ENCODE assay signal across 7 cellular contexts in genomic region chr7:140231779-140232491, GRCh38. TPM values are rescaled to one million over a fixed set of nuclear protein-coding genes. Genes with fewer than 3 reads are reported as not detected.
A peak's percentile ranks its signal among the peaks of the same experiment; 100 is the strongest.
DNase-seq lines count a peak whose midpoint lies in the region; ATAC-seq and FAIRE-seq lines count a peak whose summit lies in the region.

No MANE protein-coding gene starts in this region.

- H3K9me3 Mint-ChIP-seq in activated CD4-positive, alpha-beta T cell treated with anti-CD3 and anti-CD28 coated beads, Interleukin-2, amount 10 ng/mL, durations not matched to agents 24 days and 14 days: no peaks in the 10 kb centered on the region

- WGBS in iPS DF 6.9 (ENCODE audit: insufficient coverage, insufficient read length): no CpG with 5 or more reads among the region's 12 CpGs

- ATAC-seq in GM21723 (IDR thresholded peaks at IDR 0.05; ENCODE audit: unreplicated experiment) (no peak), HG02678 (IDR thresholded peaks at IDR 0.05; ENCODE audit: unreplicated experiment) (no peak)

- peak overlapping the region; percentile 96 for H3K4me3 Mint-ChIP-seq in activated CD4-positive, alpha-beta T cell treated with anti-CD3 and anti-CD28 coated beads, Interleukin-2, amount 10 ng/mL, durations not matched to agents 24 days and 14 days

- peaks cover 21% of the 10 kb centered on the region; the same call in 1 of the 2 replicates for H3K27me3 ChIP-seq in HUES6 (ENCODE audit: control insufficient read depth, insufficient read depth, low read length)
- H3K27me3 ChIP-seq in iPS DF 6.9 (ENCODE audit: control insufficient read depth, insufficient read depth, low read length): no peaks in the 10 kb centered on the region

- H3K9me3 ChIP-seq in HUES6 (ENCODE audit: control insufficient read depth, insufficient read depth, low read depth, low read length) (no peaks in the 10 kb centered on the region), iPS DF 6.9 (ENCODE audit: control insufficient read depth, insufficient read depth, low read length) (no peaks in the 10 kb centered on the region)

- DNase-seq in activated CD4-positive, alpha-beta T cell treated with anti-CD3 and anti-CD28 coated beads, Interleukin-2, amount 10 ng/mL, durations not matched to agents 24 days and 14 days: peak; percentile 72
- DNase-seq in iPS DF 6.9 (ENCODE audit: low read depth, low spot score) (no peak), RCC 7860 (ENCODE audit: low spot score) (no peak)
- DNase-seq in stimulated activated CD8-positive, alpha-beta memory T cell treated with anti-CD3 and anti-CD28 coated beads, Interleukin-4, amount 100 ng/mL, for 48 hours: peak; percentile 46

- peaks cover 28% of the 10 kb centered on the region for H3K4me1 Mint-ChIP-seq in activated CD4-positive, alpha-beta T cell treated with anti-CD3 and anti-CD28 coated beads, Interleukin-2, amount 10 ng/mL, durations not matched to agents 24 days and 14 days

- H3K36me3 ChIP-seq in HUES6 (ENCODE audit: control insufficient read depth, insufficient read depth, low read length): no peaks in the 10 kb centered on the region
- H3K36me3 ChIP-seq in iPS DF 6.9 (ENCODE audit: control insufficient read depth, insufficient read depth, low read length): no peaks in the 10 kb centered on the region

- no peak overlapping the region for H3K27ac ChIP-seq in HUES6 (ENCODE audit: low read depth, low read length)
- H3K27ac ChIP-seq in iPS DF 6.9 (ENCODE audit: low read length): no peak overlapping the region

- H3K4me3 ChIP-seq in HUES6 (ENCODE audit: low read depth, low read length) (peak overlapping the region; percentile 65), iPS DF 6.9 (ENCODE audit: low read length) (peak overlapping the region; percentile 63; the same call in 1 of the 2 replicates)

- H3K36me3 Mint-ChIP-seq in activated CD4-positive, alpha-beta T cell treated with anti-CD3 and anti-CD28 coated beads, Interleukin-2, amount 10 ng/mL, durations not matched to agents 24 days and 14 days (ENCODE audit: low read depth): peaks cover 2% of the 10 kb centered on the region

- no peaks in the 10 kb centered on the region for H3K27me3 Mint-ChIP-seq in activated CD4-positive, alpha-beta T cell treated with anti-CD3 and anti-CD28 coated beads, Interleukin-2, amount 10 ng/mL, durations not matched to agents 24 days and 14 days

- peaks cover 12% of the 10 kb centered on the region for H3K4me1 ChIP-seq in HUES6 (ENCODE audit: control insufficient read depth, insufficient read depth, low read length)
- no peaks in the 10 kb centered on the region for H3K4me1 ChIP-seq in iPS DF 6.9 (ENCODE audit: control insufficient read depth, insufficient read depth, low read length)

- H3K27ac Mint-ChIP-seq in activated CD4-positive, alpha-beta T cell treated with anti-CD3 and anti-CD28 coated beads, Interleukin-2, amount 10 ng/mL, durations not matched to agents 24 days and 14 days: peak overlapping the region; percentile 98

- FAIRE-seq in RCC 7860 (lab: Jason Lieb, UNC): no peak

- no peak overlapping the region for H3K9ac ChIP-seq in HUES6 (ENCODE audit: low read length)

- intact Hi-C loops in activated CD4-positive, alpha-beta T cell treated with anti-CD3 and anti-CD28 coated beads, Interleukin-2, amount 10 ng/mL, durations not matched to agents 24 days and 14 days (cut with micrococcal nuclease): loop anchor here (1.0 to 5.0 kb wide), 4 partner anchors 20 to 875 kb away; partner anchors contain the start of genes LUC7L2 and MKRN1

RNA-seq across cellular contexts. Expression of gene KDM7A, which starts 55.2 kb away (rescaled TPM):
- 21.8 and 25.9 TPM in 2 replicates for total RNA-seq in activated CD4-positive, alpha-beta T cell treated with anti-CD3 and anti-CD28 coated beads, Interleukin-2, amount 10 ng/mL, durations not matched to agents 24 days and 14 days

Comparison
In these comparisons a context has a peak if more than half of its experiments do, and no peak if none do; other contexts are left out.
1. DNase-seq: peak in activated CD4-positive, alpha-beta T cell treated with anti-CD3 and anti-CD28 coated beads, Interleukin-2, amount 10 ng/mL, durations not matched to agents 24 days and 14 days (single experiment) and stimulated activated CD8-positive, alpha-beta memory T cell treated with anti-CD3 and anti-CD28 coated beads, Interleukin-4, amount 100 ng/mL, for 48 hours (single experiment); none in iPS DF 6.9 (single experiment) and RCC 7860 (single experiment).